11 cellular contexts compared by ENCODE assay signal in genomic region chr13:44116562-44117315, GRCh38.
A peak's percentile ranks its signal among the peaks of the same experiment; 100 is the strongest.
DNase-seq lines count a peak whose midpoint lies in the region; ATAC-seq and TF ChIP-seq lines count a peak whose summit lies in the region.
"Had no signal": no experiment of that assay in that cellular context is flagged by ENCODE, and none has a peak within 500 bp of the region (broad histone marks: within the 10 kb centered on the region; RNA-seq: fewer than 3 reads in every experiment).

No MANE protein-coding gene starts in this region.

- DNase-seq in H4 (ENCODE audit: low spot score) (peak; percentile 4), RPMI7951 (ENCODE audit: low read depth) (peak; percentile 4), cardiac muscle cell (ENCODE audit: low read depth in 1 of 2, low spot score in 1 of 2) (peak; percentile 28 to 49), skeletal muscle cell (ENCODE audit: low read depth) (peak; percentile 28), GOT3 (lab: John Stamatoyannopoulos, UW) (no peak)
- no peak for DNase-seq in activated CD4-positive, CD25-positive, alpha-beta regulatory T cell (lab: John Stamatoyannopoulos, UW)
- no peak for DNase-seq in activated CD4-positive, alpha-beta memory T cell treated with anti-CD3 and anti-CD28 coated beads, Interleukin-2, amount 10 ng/mL, durations not matched to agents 7 days and 5 days
- DNase-seq: activated CD4-positive, alpha-beta T cell treated with anti-CD3 and anti-CD28 coated beads for 4 hours; NCI-H226 had no signal

- H3K4me3 ChIP-seq in cardiac muscle cell (no peak overlapping the region), skeletal muscle cell (ENCODE audit: low read depth, low read length) (no peak overlapping the region)

- no peaks in the 10 kb centered on the region for H3K27me3 Mint-ChIP-seq in activated CD4-positive, alpha-beta memory T cell treated with anti-CD3 and anti-CD28 coated beads, Interleukin-2, amount 10 ng/mL, durations not matched to agents 7 days and 5 days

- peak overlapping the region; percentile 63 for H3K27ac ChIP-seq in cardiac muscle cell
- H3K27ac ChIP-seq: epithelial cell of prostate had no signal

- H3K4me3 Mint-ChIP-seq in activated CD4-positive, alpha-beta memory T cell treated with anti-CD3 and anti-CD28 coated beads, Interleukin-2, amount 10 ng/mL, durations not matched to agents 7 days and 5 days: no peak overlapping the region

- no peaks in the 10 kb centered on the region for H3K9me3 Mint-ChIP-seq in activated CD4-positive, alpha-beta memory T cell treated with anti-CD3 and anti-CD28 coated beads, Interleukin-2, amount 10 ng/mL, durations not matched to agents 7 days and 5 days

- no peak overlapping the region for H3K27ac Mint-ChIP-seq in activated CD4-positive, alpha-beta memory T cell treated with anti-CD3 and anti-CD28 coated beads, Interleukin-2, amount 10 ng/mL, durations not matched to agents 7 days and 5 days

- H3K27me3 ChIP-seq in cardiac muscle cell: no peaks in the 10 kb centered on the region

- H3K9me3 ChIP-seq in cardiac muscle cell (ENCODE audit: low read depth): no peaks in the 10 kb centered on the region

- no peaks in the 10 kb centered on the region for H3K36me3 Mint-ChIP-seq in activated CD4-positive, alpha-beta memory T cell treated with anti-CD3 and anti-CD28 coated beads, Interleukin-2, amount 10 ng/mL, durations not matched to agents 7 days and 5 days (ENCODE audit: low read depth)

- H3K4me1 ChIP-seq in cardiac muscle cell (ENCODE audit: low read depth): peaks cover 50% of the 10 kb centered on the region

- peaks cover 18% of the 10 kb centered on the region for H3K4me1 Mint-ChIP-seq in activated CD4-positive, alpha-beta memory T cell treated with anti-CD3 and anti-CD28 coated beads, Interleukin-2, amount 10 ng/mL, durations not matched to agents 7 days and 5 days

- peak; percentile 28 for TF ChIP-seq CTCF in cardiac muscle cell (IDR thresholded peaks at IDR 0.05; ENCODE audit: low read depth, low read length)

- CTCF ChIA-PET in activated CD4-positive, alpha-beta memory T cell treated with anti-CD3 and anti-CD28 coated beads, Interleukin-2, amount 10 ng/mL, durations not matched to agents 7 days and 5 days (lab: Charles Lee): no interaction called here

- no peaks in the 10 kb centered on the region for H3K36me3 ChIP-seq in cardiac muscle cell

- ATAC-seq in GM18858 (IDR thresholded peaks at IDR 0.05; ENCODE audit: unreplicated experiment): no peak

- POLR2A ChIA-PET in activated CD4-positive, alpha-beta memory T cell treated with anti-CD3 and anti-CD28 coated beads, Interleukin-2, amount 10 ng/mL, durations not matched to agents 7 days and 5 days (lab: Charles Lee): no interaction called here

Comparison
In these comparisons a context has a peak if more than half of its experiments do, and no peak if none do; other contexts are left out.
1. DNase-seq: peak in H4 (single experiment), RPMI7951 (single experiment), cardiac muscle cell (2 of 2) and skeletal muscle cell (single experiment); none in activated CD4-positive, CD25-positive, alpha-beta regulatory T cell (0 of 4), GOT3 (single experiment) and activated CD4-positive, alpha-beta memory T cell treated with anti-CD3 and anti-CD28 coated beads, Interleukin-2, amount 10 ng/mL, durations not matched to agents 7 days and 5 days (single experiment).